In the genomic region with DNA sequence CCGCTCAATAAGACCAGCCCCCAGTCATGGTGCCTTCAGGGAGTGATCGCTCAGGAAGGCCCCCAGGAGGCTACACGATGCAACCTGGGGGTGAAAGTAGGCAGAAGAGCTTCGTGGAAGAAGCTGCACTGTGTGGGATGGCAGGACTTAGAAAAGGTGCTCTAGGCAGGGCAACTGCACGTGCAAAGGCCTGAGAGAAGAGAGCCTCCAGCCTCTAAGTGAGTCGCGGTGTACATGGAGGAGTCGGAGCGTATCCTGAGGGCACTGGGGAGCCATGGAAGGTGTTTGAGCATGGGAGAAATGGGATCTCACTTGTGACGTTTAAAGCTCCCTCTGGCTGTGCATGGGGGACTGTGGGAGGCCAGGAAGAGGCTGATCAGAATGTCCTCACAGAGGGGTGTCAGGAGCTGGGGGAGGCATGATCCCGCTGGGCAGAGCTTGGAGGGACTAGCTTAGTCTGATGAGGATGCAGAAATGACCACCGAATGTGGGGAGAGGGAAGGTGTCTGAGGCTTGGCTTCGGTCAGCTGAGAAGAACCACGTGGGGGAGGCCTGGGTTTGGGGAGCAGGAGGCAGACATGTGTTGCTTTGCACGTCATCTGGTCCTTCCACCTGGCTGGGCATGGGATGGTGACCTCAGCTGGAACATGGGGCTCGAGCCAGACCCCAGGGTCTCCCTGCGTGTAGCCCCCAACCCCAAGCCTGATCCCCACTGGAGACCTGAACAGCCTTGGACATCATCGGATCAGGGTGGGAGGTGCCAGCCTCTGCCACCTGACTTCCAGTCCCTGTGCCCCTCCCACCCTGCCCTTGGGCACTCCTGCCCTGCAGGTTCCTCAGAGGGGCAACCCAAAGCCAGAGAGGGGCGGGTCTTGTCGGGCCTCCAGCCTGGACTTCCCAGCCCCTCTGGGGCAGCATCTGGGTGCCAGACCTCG, we compare ENCODE assay signal across 15 cellular contexts. TPM values are rescaled to one million over a fixed set of nuclear protein-coding genes. Genes with fewer than 3 reads are reported as not detected.
DNase-seq lines count a peak whose midpoint lies in the region; ATAC-seq and TF ChIP-seq lines count a peak whose summit lies in the region.
"Had no signal": no experiment of that assay in that cellular context is flagged by ENCODE, and none has a peak within 500 bp of the region (broad histone marks: within the 10 kb centered on the region; RNA-seq: fewer than 3 reads in every experiment).

No MANE protein-coding gene starts in this region.

- H3F3A ChIP-seq in neural cell (ENCODE audit: insufficient read depth, low read length, poor library complexity, severe bottlenecking): no peaks in the 10 kb centered on the region
- peaks cover 10% of the 10 kb centered on the region for H3F3A ChIP-seq in PC-9 (ENCODE audit: insufficient read depth, low read depth)

- POLR2A ChIA-PET in PC-9 (lab: Charles Lee; ENCODE audit: unreplicated experiment): no interaction called here

- no peak for TF ChIP-seq EP300 in neural cell (conservative IDR thresholded peaks at IDR 0.05; ENCODE audit: poor library complexity, severe bottlenecking)

- peak overlapping the region; percentile 99 for H3K9ac ChIP-seq in neural cell (ENCODE audit: low read length)

- CTCF ChIA-PET in PC-9 (lab: Charles Lee): no interaction called here

- no peak for ATAC-seq in GM18519 (IDR thresholded peaks at IDR 0.05; ENCODE audit: low FRiP score, unreplicated experiment)
- ATAC-seq in HG02973 (IDR thresholded peaks at IDR 0.05; ENCODE audit: unreplicated experiment): no peak

- H3K4me3 ChIP-seq in neural cell (ENCODE audit: low read length) (peak overlapping the region; percentile 77), PC-9 (no peak overlapping the region)
- H3K4me3 ChIP-seq: cardiac muscle cell, vagina had no signal

- H3K79me2 ChIP-seq in neural cell (replicated peaks; ENCODE audit: insufficient read depth, low read length) (peaks cover 84% of the 10 kb centered on the region), PC-9 (ENCODE audit: low read depth) (no peaks in the 10 kb centered on the region)

- H3K9me3 ChIP-seq in neural cell (ENCODE audit: low read length) (no peaks in the 10 kb centered on the region), PC-9 (ENCODE audit: insufficient read depth, low read depth) (no peaks in the 10 kb centered on the region)
- H3K9me3 ChIP-seq: spleen, vagina had no signal

- H4K20me1 ChIP-seq in neural cell (ENCODE audit: insufficient read depth) (peaks cover 7% of the 10 kb centered on the region), PC-9 (ENCODE audit: insufficient read depth) (no peaks in the 10 kb centered on the region)

- no peak overlapping the region for H2AFZ ChIP-seq in neural cell (ENCODE audit: low read depth, low read length)
- H2AFZ ChIP-seq in PC-9: no peak overlapping the region

- peak overlapping the region; percentile 97 for H3K4me2 ChIP-seq in neural cell (ENCODE audit: low read length)
- no peak overlapping the region for H3K4me2 ChIP-seq in PC-9

- no peak for TF ChIP-seq RAD21 in neural cell (conservative IDR thresholded peaks at IDR 0.05)

- no TSS peak for BruUV-seq in PC-9 (replicated peaks; lab: Mats Ljungman, UMichigan)

- H3K27ac ChIP-seq in cingulate gyrus (ENCODE audit: low read depth, low read length) (peak overlapping the region; percentile 87), neural cell (ENCODE audit: low read length) (peak overlapping the region; percentile 98), PC-9 (no peak overlapping the region)
- H3K27ac ChIP-seq: cardiac muscle cell, spleen, vagina, VCaP had no signal

- no peak for TF ChIP-seq CTCF in neural cell (IDR thresholded peaks at IDR 0.05; ENCODE audit: poor library complexity, severe bottlenecking)
- no peak for TF ChIP-seq CTCF in PC-9 (conservative IDR thresholded peaks at IDR 0.05)

- peaks cover 4% of the 10 kb centered on the region for H3K36me3 ChIP-seq in neural cell (ENCODE audit: insufficient read depth, low read length)
- no peaks in the 10 kb centered on the region for H3K36me3 ChIP-seq in PC-9 (ENCODE audit: low read depth)
- H3K36me3 ChIP-seq: cardiac muscle cell, spleen, vagina had no signal

- no peaks in the 10 kb centered on the region for H3K27me3 ChIP-seq in neural cell (ENCODE audit: insufficient read depth, low read depth, low read length)
- no peaks in the 10 kb centered on the region for H3K27me3 ChIP-seq in PC-9 (ENCODE audit: insufficient read depth, low read depth)

- intact Hi-C loops in PC-9 (cut with micrococcal nuclease; ENCODE audit: unreplicated experiment): no loop called here

- H3K9me2 ChIP-seq in neural cell (ENCODE audit: insufficient read depth, low read length): no peaks in the 10 kb centered on the region
- H3K9me2 ChIP-seq in PC-9 (ENCODE audit: insufficient read depth): no peaks in the 10 kb centered on the region

- DNase-seq in C1 segment of cervical spinal cord (lab: John Stamatoyannopoulos, UW) (peak in 12 of 14 donors; percentile 52 to 85 (median 74)), NAMALWA (ENCODE audit: low spot score) (peak; percentile 50), PC-9 (no peak)
- DNase-seq in activated CD4-positive, alpha-beta T cell treated with anti-CD3 and anti-CD28 coated beads for 48 hours: no peak
- DNase-seq: activated naive CD4-positive, alpha-beta T cell; kidney; MV-4-11; spleen had no signal

- H3K4me1 ChIP-seq in PC-9 (replicated peaks; ENCODE audit: insufficient read depth): no peaks in the 10 kb centered on the region

TF ChIP-seq in neural cell, 6 proteins besides CTCF, POLR2A, EP300 and RAD21:
- TF ChIP-seq POLR2AphosphoS5 (IDR thresholded peaks at IDR 0.05) (no peak), SMC3 (conservative IDR thresholded peaks at IDR 0.05; ENCODE audit: poor library complexity) (no peak), EZH2 (IDR thresholded peaks at IDR 0.05; ENCODE audit: borderline replicate concordance, insufficient read depth, low read length, poor library complexity, severe bottlenecking) (no peak)
- TF ChIP-seq, protein P1, sequence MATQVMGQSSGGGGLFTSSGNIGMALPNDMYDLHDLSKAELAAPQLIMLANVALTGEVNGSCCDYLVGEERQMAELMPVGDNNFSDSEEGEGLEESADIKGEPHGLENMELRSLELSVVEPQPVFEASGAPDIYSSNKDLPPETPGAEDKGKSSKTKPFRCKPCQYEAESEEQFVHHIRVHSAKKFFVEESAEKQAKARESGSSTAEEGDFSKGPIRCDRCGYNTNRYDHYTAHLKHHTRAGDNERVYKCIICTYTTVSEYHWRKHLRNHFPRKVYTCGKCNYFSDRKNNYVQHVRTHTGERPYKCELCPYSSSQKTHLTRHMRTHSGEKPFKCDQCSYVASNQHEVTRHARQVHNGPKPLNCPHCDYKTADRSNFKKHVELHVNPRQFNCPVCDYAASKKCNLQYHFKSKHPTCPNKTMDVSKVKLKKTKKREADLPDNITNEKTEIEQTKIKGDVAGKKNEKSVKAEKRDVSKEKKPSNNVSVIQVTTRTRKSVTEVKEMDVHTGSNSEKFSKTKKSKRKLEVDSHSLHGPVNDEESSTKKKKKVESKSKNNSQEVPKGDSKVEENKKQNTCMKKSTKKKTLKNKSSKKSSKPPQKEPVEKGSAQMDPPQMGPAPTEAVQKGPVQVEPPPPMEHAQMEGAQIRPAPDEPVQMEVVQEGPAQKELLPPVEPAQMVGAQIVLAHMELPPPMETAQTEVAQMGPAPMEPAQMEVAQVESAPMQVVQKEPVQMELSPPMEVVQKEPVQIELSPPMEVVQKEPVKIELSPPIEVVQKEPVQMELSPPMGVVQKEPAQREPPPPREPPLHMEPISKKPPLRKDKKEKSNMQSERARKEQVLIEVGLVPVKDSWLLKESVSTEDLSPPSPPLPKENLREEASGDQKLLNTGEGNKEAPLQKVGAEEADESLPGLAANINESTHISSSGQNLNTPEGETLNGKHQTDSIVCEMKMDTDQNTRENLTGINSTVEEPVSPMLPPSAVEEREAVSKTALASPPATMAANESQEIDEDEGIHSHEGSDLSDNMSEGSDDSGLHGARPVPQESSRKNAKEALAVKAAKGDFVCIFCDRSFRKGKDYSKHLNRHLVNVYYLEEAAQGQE (IDR thresholded peaks at IDR 0.05; ENCODE audit: borderline replicate concordance): no peak
TF ChIP-seq in neural cell: peak in this region for 0.

RNA-seq across cellular contexts. Expression of a gene that starts 1.1 kb away (rescaled TPM):
- polyA plus RNA-seq in neural cell: 50.5 and 79.7 TPM in 2 replicates
- polyA minus RNA-seq in neural cell: 302 and 348 TPM in 2 replicates
- total RNA-seq in PC-9 (2021): 1.6 and 2.7 TPM in 2 replicates

RNA-seq across cellular contexts. Expression of a gene that starts 12.8 kb away (rescaled TPM):
- polyA plus RNA-seq in neural cell: 452 and 591 TPM in 2 replicates
- polyA minus RNA-seq in neural cell: 127 and 197 TPM in 2 replicates
- 967 and 1,004 TPM in 2 replicates for total RNA-seq in PC-9 (2021)

RNA-seq across cellular contexts. Expression of a gene that starts 28.0 kb away (rescaled TPM):
- 80.2 and 108 TPM in 2 replicates for polyA plus RNA-seq in neural cell
- 33.8 and 39.9 TPM in 2 replicates for polyA minus RNA-seq in neural cell
- 28.0 and 31.2 TPM in 2 replicates for total RNA-seq in PC-9 (2021)

RNA-seq across cellular contexts. Expression of a gene that starts 39.1 kb away (rescaled TPM):
- polyA plus RNA-seq in neural cell: 11.8 and 24.1 TPM in 2 replicates
- polyA minus RNA-seq in neural cell: 6.1 and 6.8 TPM in 2 replicates
- total RNA-seq in PC-9 (2021): 18.6 and 27.3 TPM in 2 replicates

RNA-seq across cellular contexts. Expression of a gene that starts 40.0 kb away (rescaled TPM):
- 10.7 and 17.0 TPM in 2 replicates for polyA plus RNA-seq in neural cell
- polyA minus RNA-seq in neural cell: 6.6 and 8.5 TPM in 2 replicates
- 34.3 and 39.5 TPM in 2 replicates for total RNA-seq in PC-9 (2021)

Comparison
In these comparisons a context has a peak if more than half of its experiments do, and no peak if none do; other contexts are left out.
1. DNase-seq: peak in C1 segment of cervical spinal cord (12 of 14) and NAMALWA (single experiment); none in PC-9 (0 of 2) and activated CD4-positive, alpha-beta T cell treated with anti-CD3 and anti-CD28 coated beads for 48 hours (single experiment).